In the genomic region with DNA sequence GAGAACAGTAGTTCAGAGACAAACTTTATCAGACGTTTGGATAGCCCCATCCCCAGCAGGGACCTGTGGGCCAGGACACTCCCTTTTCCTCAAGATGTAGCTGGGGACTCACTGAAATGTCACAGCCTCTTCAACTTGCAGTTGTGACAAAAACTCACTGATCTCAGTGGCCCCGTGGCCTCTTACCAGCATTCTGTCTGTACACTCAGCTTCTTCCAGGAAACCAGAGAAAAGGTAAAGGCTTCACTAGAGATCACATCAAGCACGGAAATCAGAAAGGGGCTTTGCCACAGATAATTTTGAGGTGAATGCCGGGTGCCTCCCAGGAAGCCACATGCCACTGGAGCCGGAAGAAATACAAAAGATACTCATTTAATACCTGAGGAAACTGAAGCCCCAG, we compare ENCODE assay signal across 20 cellular contexts.
DNase-seq lines count a peak whose midpoint lies in the region; TF ChIP-seq lines count a peak whose summit lies in the region.
"Had no signal": no experiment of that assay in that cellular context is flagged by ENCODE, and none has a peak within 500 bp of the region (broad histone marks: within the 10 kb centered on the region; RNA-seq: fewer than 3 reads in every experiment).

No MANE protein-coding gene starts in this region.

- no peaks in the 10 kb centered on the region for H3K36me3 ChIP-seq in sigmoid colon
- H3K36me3 ChIP-seq: cardiac muscle cell, heart left ventricle, stomach, upper lobe of right lung had no signal

- TF ChIP-seq POLR2A in sigmoid colon (IDR thresholded peaks at IDR 0.05) = no peak

- H3K36me3 Mint-ChIP-seq in activated naive CD4-positive, alpha-beta T cell treated with anti-CD3 and anti-CD28 coated beads, Interleukin-2, amount 50 U/mL, for 24 hours = no peaks in the 10 kb centered on the region
- H3K36me3 Mint-ChIP-seq: memory B cell; natural killer cell treated with Interleukin-12 subunit alpha and Interleukin-12 subunit beta and Interleukin-15 and Interleukin-18, amount 100 ng/mL, for 72 hours had no signal

- no peaks in the 10 kb centered on the region for H3K9me3 ChIP-seq in sigmoid colon
- H3K9me3 ChIP-seq: SK-N-SH, stomach, upper lobe of right lung had no signal

- no peaks in the 10 kb centered on the region for H3K4me1 ChIP-seq in sigmoid colon
- H3K4me1 ChIP-seq: heart left ventricle, upper lobe of right lung had no signal

- DNase-seq in activated CD8-positive, alpha-beta memory T cell treated with anti-CD3 and anti-CD28 coated beads, Interleukin-2, amount 50 U/mL, for 48 hours = peak; percentile 57
- DNase-seq in activated CD8-positive, alpha-beta memory T cell treated with anti-CD3 and anti-CD28 coated beads, Interleukin-2, amount 50 U/mL, for 4 hours = no peak
- DNase-seq in activated CD4-positive, alpha-beta T cell treated with anti-CD3 and anti-CD28 coated beads, Interleukin-2, amount 50 U/mL, for 4 hours = peak; percentile 23 to 27
- DNase-seq in stimulated activated CD8-positive, alpha-beta memory T cell treated with anti-CD3 and anti-CD28 coated beads, Interleukin-4, amount 100 ng/mL, for 48 hours = peak; percentile 52
- no peak for DNase-seq in RKO (ENCODE audit: low spot score)
- no peak for DNase-seq in OCI-M1 (lab: John Stamatoyannopoulos, UW)
- DNase-seq in sigmoid colon = no peak
- DNase-seq: 8988T, DMS79, heart left ventricle, KBM-7, NCI-H1092 treated with DMSO at 0.1 percent for 48 hours, stomach, upper lobe of right lung had no signal

- H3K27ac ChIP-seq in sigmoid colon = no peak overlapping the region
- H3K27ac ChIP-seq: C4-2B, cardiac muscle cell, stomach, upper lobe of right lung had no signal

- TF ChIP-seq EP300 in sigmoid colon (IDR thresholded peaks at IDR 0.05) = no peak

- H3K4me1 Mint-ChIP-seq in activated naive CD4-positive, alpha-beta T cell treated with anti-CD3 and anti-CD28 coated beads, Interleukin-2, amount 50 U/mL, for 24 hours = peaks cover 48% of the 10 kb centered on the region
- H3K4me1 Mint-ChIP-seq: memory B cell had no signal

- WGBS in sigmoid colon, 2 donors = 75 to 81% methylated on average over 5 of the region's 5 CpGs

- intact Hi-C loops in sigmoid colon (cut with DNase I) = no loop called here

- H3K27me3 ChIP-seq in sigmoid colon = no peaks in the 10 kb centered on the region
- H3K27me3 ChIP-seq: cardiac muscle cell had no signal

- no peak for TF ChIP-seq CTCF in sigmoid colon (IDR thresholded peaks at IDR 0.05)

- peak overlapping the region; percentile 44 for H3K4me3 Mint-ChIP-seq in activated naive CD4-positive, alpha-beta T cell treated with anti-CD3 and anti-CD28 coated beads, Interleukin-2, amount 50 U/mL, for 24 hours
- H3K4me3 Mint-ChIP-seq: memory B cell; natural killer cell treated with Interleukin-12 subunit alpha and Interleukin-12 subunit beta and Interleukin-15 and Interleukin-18, amount 100 ng/mL, for 72 hours had no signal

- H3K27me3 Mint-ChIP-seq in activated naive CD4-positive, alpha-beta T cell treated with anti-CD3 and anti-CD28 coated beads, Interleukin-2, amount 50 U/mL, for 24 hours = no peaks in the 10 kb centered on the region

- peak overlapping the region; percentile 83 for H3K27ac Mint-ChIP-seq in activated naive CD4-positive, alpha-beta T cell treated with anti-CD3 and anti-CD28 coated beads, Interleukin-2, amount 50 U/mL, for 24 hours
- H3K27ac Mint-ChIP-seq: memory B cell; natural killer cell treated with Interleukin-12 subunit alpha and Interleukin-12 subunit beta and Interleukin-15 and Interleukin-18, amount 100 ng/mL, for 72 hours had no signal

- H3K9me3 Mint-ChIP-seq in activated naive CD4-positive, alpha-beta T cell treated with anti-CD3 and anti-CD28 coated beads, Interleukin-2, amount 50 U/mL, for 24 hours = no peaks in the 10 kb centered on the region
- H3K9me3 Mint-ChIP-seq: natural killer cell treated with Interleukin-12 subunit alpha and Interleukin-12 subunit beta and Interleukin-15 and Interleukin-18, amount 100 ng/mL, for 72 hours had no signal

- no peak overlapping the region for H3K4me3 ChIP-seq in sigmoid colon
- H3K4me3 ChIP-seq: cardiac muscle cell, heart left ventricle, stomach, upper lobe of right lung had no signal

Comparison
In these comparisons a context has a peak if more than half of its experiments do, and no peak if none do; other contexts are left out.
1. DNase-seq: peak in activated CD8-positive, alpha-beta memory T cell treated with anti-CD3 and anti-CD28 coated beads, Interleukin-2, amount 50 U/mL, for 48 hours (single experiment), activated CD4-positive, alpha-beta T cell treated with anti-CD3 and anti-CD28 coated beads, Interleukin-2, amount 50 U/mL, for 4 hours (2 of 2) and stimulated activated CD8-positive, alpha-beta memory T cell treated with anti-CD3 and anti-CD28 coated beads, Interleukin-4, amount 100 ng/mL, for 48 hours (single experiment); none in activated CD8-positive, alpha-beta memory T cell treated with anti-CD3 and anti-CD28 coated beads, Interleukin-2, amount 50 U/mL, for 4 hours (single experiment), RKO (single experiment), OCI-M1 (single experiment) and sigmoid colon (single experiment).